Comparison of ENCODE assay signal across 35 cellular contexts in the genomic region with DNA sequence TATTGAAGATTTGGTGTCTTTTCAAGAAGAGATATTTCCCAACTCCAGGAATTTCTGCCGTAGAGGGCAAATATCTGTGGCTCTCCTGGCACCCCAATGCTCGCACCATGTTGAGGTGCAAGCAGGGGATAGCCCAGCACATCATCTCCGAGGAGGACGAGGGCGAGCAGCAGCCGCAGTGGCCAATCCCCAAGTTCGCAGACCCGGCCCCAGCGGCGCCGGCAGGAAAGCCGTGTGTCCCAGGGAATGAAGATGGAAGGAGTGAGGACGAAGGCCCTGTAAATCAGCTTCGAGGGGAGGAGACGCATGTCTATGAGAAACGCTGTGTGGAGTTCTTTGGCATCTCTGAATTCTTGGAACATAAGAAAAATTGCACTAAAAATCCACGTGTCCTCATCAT.
"Had no signal": no experiment of that assay in that cellular context is flagged by ENCODE, and none has a peak within 500 bp of the region (broad histone marks: within the 10 kb centered on the region; RNA-seq: fewer than 3 reads in every experiment).

No MANE protein-coding gene starts in this region.

- DNase-seq: Karpas-422, Kasumi-1, KG1, MG63, MM.1S, MV-4-11, NCI-H1048, NCI-H1092, NCI-H1092 treated with DMSO at 0.1 percent for 48 hours, NCI-H1105, NCI-H1105 treated with DMSO at 0.1 percent for 48 hours, NCI-H1417, NCI-H1417 treated with DMSO at 0.1 percent for 48 hours, NCI-H1436, NCI-H1436 treated with DMSO at 0.1 percent for 48 hours, NCI-H146, NCI-H1694, NCI-H1694 treated with DMSO at 0.1 percent for 48 hours, NCI-H187, NCI-H187 treated with DMSO at 0.1 percent for 48 hours, NCI-H1930, NCI-H2029, NCI-H2029 treated with DMSO at 0.1 percent for 48 hours, NCI-H2081, NCI-H2081 treated with DMSO at 0.1 percent for 48 hours, NCI-H2107, NCI-H2171, NCI-H2171 treated with DMSO at 0.1 percent for 48 hours, NCI-H2227 treated with DMSO at 0.1 percent for 48 hours, NCI-H226, NCI-H345, NCI-H446, NCI-H446 treated with DMSO at 0.1 percent for 48 hours, NCI-H510A had no signal

- H3K9me3 ChIP-seq: MG63 had no signal

- H3K4me3 ChIP-seq: MG63 had no signal

- H3K27ac ChIP-seq: KMS-11 had no signal

- H3K36me3 ChIP-seq: MG63 had no signal

- H3K4me2 ChIP-seq: KMS-11 had no signal

- H3K27me3 ChIP-seq: MG63 had no signal
